29 cellular contexts compared by ENCODE assay signal in genomic region chr6:84269947-84270733, GRCh38. TPM values are rescaled to one million over a fixed set of nuclear protein-coding genes. Genes with fewer than 3 reads are reported as not detected.
DNase-seq lines count a peak whose midpoint lies in the region; ATAC-seq, FAIRE-seq and TF ChIP-seq lines count a peak whose summit lies in the region.
"Had no signal": no experiment of that assay in that cellular context is flagged by ENCODE, and none has a peak within 500 bp of the region (broad histone marks: within the 10 kb centered on the region; RNA-seq: fewer than 3 reads in every experiment).

No MANE protein-coding gene starts in this region.

- H3K36me3 ChIP-seq in GM23248 (ENCODE audit: low read depth) (no peaks in the 10 kb centered on the region), pancreas (no peaks in the 10 kb centered on the region), PC-3 (ENCODE audit: low read depth, low read length) (no peaks in the 10 kb centered on the region)
- H3K36me3 ChIP-seq: HAP-1, sigmoid colon had no signal

- in situ Hi-C loops in GM23248 (cut with MboI): no loop called here

- peaks cover 2% of the 10 kb centered on the region; the same call in 1 of the 2 replicates for H3K4me1 Mint-ChIP-seq in WTC11

- H2AFZ ChIP-seq in GM23248 (peak overlapping the region; percentile 10; the same call in 1 of the 2 replicates), PC-3 (ENCODE audit: low read length) (no peak overlapping the region)

- H3F3A ChIP-seq in GM23248 (ENCODE audit: insufficient read depth) (peaks cover 7% of the 10 kb centered on the region; the same call in 1 of the 2 replicates), PC-3 (ENCODE audit: low read length, unreplicated experiment) (no peaks in the 10 kb centered on the region)

- H3K9me2 ChIP-seq in GM23248 (ENCODE audit: insufficient read depth) (peaks cover 3% of the 10 kb centered on the region; the same call in 1 of the 2 replicates), PC-3 (replicated peaks; ENCODE audit: low read length) (no peaks in the 10 kb centered on the region)

- no peaks in the 10 kb centered on the region for H3K27me3 ChIP-seq in GM23248 (replicated peaks; ENCODE audit: insufficient read depth)
- no peaks in the 10 kb centered on the region for H3K27me3 ChIP-seq in pancreas
- H3K27me3 ChIP-seq in PC-3 (ENCODE audit: low read length): peaks cover 45% of the 10 kb centered on the region
- H3K27me3 ChIP-seq: sigmoid colon had no signal

- H3K27me3 Mint-ChIP-seq in WTC11 (ENCODE audit: low read depth): no peaks in the 10 kb centered on the region

- H3K27ac Mint-ChIP-seq in WTC11: no peak overlapping the region
- H3K27ac Mint-ChIP-seq: activated CD8-positive, alpha-beta T cell treated with anti-CD3 and anti-CD28 coated beads, Interleukin-2, amount 10 ng/mL, durations not matched to agents 7 days and 5 days; activated naive CD4-positive, alpha-beta T cell treated with anti-CD3 and anti-CD28 coated beads, Interleukin-2, amount 50 U/mL, for 72 hours; activated T-helper 2 cell treated with anti-CD3 and anti-CD28 coated beads, Interferon-gamma antibody, Interleukin-2, Interleukin-4, amounts not matched to agents 10 μg/mL and 5 μg/mL and 100 μg/mL, durations not matched to agents 14 hours and 24 hours and 36 hours had no signal

- H3K4me3 ChIP-seq in GM23248 (no peak overlapping the region), pancreas (no peak overlapping the region), PC-3 (ENCODE audit: low read length) (no peak overlapping the region)
- H3K4me3 ChIP-seq: HAP-1, sigmoid colon had no signal

- H3K9me3 ChIP-seq in GM23248 (ENCODE audit: low read depth): no peaks in the 10 kb centered on the region
- H3K9me3 ChIP-seq in pancreas: no peaks in the 10 kb centered on the region
- H3K9me3 ChIP-seq in PC-3 (ENCODE audit: low read length): no peaks in the 10 kb centered on the region
- H3K9me3 ChIP-seq: HAP-1, sigmoid colon had no signal

- H3K27ac ChIP-seq in GM23248: no peak overlapping the region
- no peak overlapping the region for H3K27ac ChIP-seq in pancreas
- H3K27ac ChIP-seq in PC-3 (ENCODE audit: low read length): no peak overlapping the region
- H3K27ac ChIP-seq: KMS-11, sigmoid colon had no signal

- no TSS peak for BruUV-seq in PC-3 (replicated peaks; lab: Mats Ljungman, UMichigan)

- ATAC-seq in WTC11 (no peak), left ventricle myocardium superior (peak; percentile 29), pancreas (peak; percentile 86 to 94 (median 92)), PC-3 (no peak), GM21360 (IDR thresholded peaks at IDR 0.05; ENCODE audit: unreplicated experiment) (no peak)
- ATAC-seq: activated CD8-positive, alpha-beta T cell treated with anti-CD3 and anti-CD28 coated beads, Interleukin-2, amount 10 ng/mL, durations not matched to agents 7 days and 5 days; activated naive CD4-positive, alpha-beta T cell treated with anti-CD3 and anti-CD28 coated beads, Interleukin-2, amount 50 U/mL, for 72 hours had no signal

- no peaks in the 10 kb centered on the region for H4K20me1 ChIP-seq in GM23248 (ENCODE audit: insufficient read depth)
- no peaks in the 10 kb centered on the region for H4K20me1 ChIP-seq in PC-3 (ENCODE audit: low read length)

- no peak overlapping the region for H3K9ac ChIP-seq in GM23248
- H3K9ac ChIP-seq in PC-3 (ENCODE audit: low read length): no peak overlapping the region
- H3K9ac ChIP-seq: KMS-11 had no signal

- peaks cover 7% of the 10 kb centered on the region for H3K4me1 ChIP-seq in GM23248 (ENCODE audit: insufficient read depth)
- peaks cover 0 to 12% (median 3%) of the 10 kb centered on the region in 3 donors for H3K4me1 ChIP-seq in pancreas
- H3K4me1 ChIP-seq in PC-3 (ENCODE audit: insufficient read depth, low read length): no peaks in the 10 kb centered on the region
- H3K4me1 ChIP-seq: HAP-1, sigmoid colon had no signal

- intact Hi-C loops in left ventricle myocardium superior (cut with micrococcal nuclease): no loop called here
- intact Hi-C loops in pancreas (cut with DNase I): no loop called here
- intact Hi-C loops in PC-3 (cut with micrococcal nuclease): no loop called here

- 15 to 25% methylated on average over 6 of the region's 6 CpGs for WGBS in GM23248 (ENCODE audit: low coverage in 1 of 2, low lambda C conversion rate in 2 of 2, missing lambda C conversion rate in 2 of 2), 2 experiments
- 8% methylated on average over 6 of the region's 6 CpGs for WGBS in pancreas, 2 donors

- H3K4me2 ChIP-seq in GM23248 (ENCODE audit: unreplicated experiment) (no peak overlapping the region), PC-3 (ENCODE audit: low read length) (no peak overlapping the region)
- H3K4me2 ChIP-seq: KMS-11 had no signal

- TF ChIP-seq CTCF in WTC11 (IDR thresholded peaks at IDR 0.05) (no peak), pancreas (IDR thresholded peaks at IDR 0.05) (no peak), PC-3 (conservative IDR thresholded peaks at IDR 0.05; ENCODE audit: low read depth, low read length) (no peak)

- H3K79me2 ChIP-seq in GM23248 (ENCODE audit: insufficient read depth) (no peaks in the 10 kb centered on the region), PC-3 (ENCODE audit: low read length) (no peaks in the 10 kb centered on the region)

- CTCF ChIA-PET in WTC11 (lab: Charles Lee) (no interaction called here), PC-3 (lab: Charles Lee) (no interaction called here)

- peak; percentile 8 for DNase-seq in GM23248
- no peak for DNase-seq in WTC11 (ENCODE audit: low spot score)
- DNase-seq in left ventricle myocardium superior: no peak
- peak in 1 of 6 donors; percentile 3 for DNase-seq in pancreas
- no peak for DNase-seq in NCI-H2107 (lab: John Stamatoyannopoulos, UW)
- no peak for DNase-seq in PC-3
- DNase-seq in COLO668 (lab: John Stamatoyannopoulos, UW; ENCODE audit: unreplicated experiment): no peak
- DNase-seq: activated CD8-positive, alpha-beta T cell treated with anti-CD3 and anti-CD28 coated beads, Interleukin-2, amount 10 ng/mL, durations not matched to agents 7 days and 5 days; anterior cingulate cortex; caudate nucleus; dermis blood vessel endothelial cell; DMS79 treated with DMSO at 0.1 percent for 48 hours; GF-D8; kidney; MM.1S; NCI-H1417; NCI-H2029 treated with DMSO at 0.1 percent for 48 hours; NCI-H345; NCI-H748 treated with DMSO at 0.1 percent for 48 hours; sigmoid colon; stimulated activated CD4-positive, alpha-beta T cell treated with anti-CD3 and anti-CD28 coated beads, Interleukin-15, amount 100 ng/mL, for 24 hours; stimulated activated naive CD4-positive, alpha-beta T cell treated with Interleukin-2 at 50 U/mL for 16 hours had no signal

- H3K36me3 Mint-ChIP-seq in WTC11: no peaks in the 10 kb centered on the region
- H3K36me3 Mint-ChIP-seq: activated naive CD4-positive, alpha-beta T cell treated with anti-CD3 and anti-CD28 coated beads, Interleukin-2, amount 50 U/mL, for 72 hours had no signal

- no peaks in the 10 kb centered on the region for H3K9me3 Mint-ChIP-seq in WTC11
- H3K9me3 Mint-ChIP-seq: activated naive CD4-positive, alpha-beta T cell treated with anti-CD3 and anti-CD28 coated beads, Interleukin-2, amount 50 U/mL, for 72 hours; activated T-helper 2 cell treated with anti-CD3 and anti-CD28 coated beads, Interferon-gamma antibody, Interleukin-2, Interleukin-4, amounts not matched to agents 10 μg/mL and 5 μg/mL and 100 μg/mL, durations not matched to agents 14 hours and 24 hours and 36 hours had no signal

- no peak overlapping the region for H3K4me3 Mint-ChIP-seq in WTC11
- H3K4me3 Mint-ChIP-seq: activated CD8-positive, alpha-beta T cell treated with anti-CD3 and anti-CD28 coated beads, Interleukin-2, amount 10 ng/mL, durations not matched to agents 7 days and 5 days had no signal

- FAIRE-seq in pancreas (lab: Jason Lieb, UNC): no peak
- FAIRE-seq: GM19239, TTC549 had no signal

- POLR2A ChIA-PET in WTC11 (lab: Charles Lee) (no interaction called here), PC-3 (lab: Charles Lee; ENCODE audit: unreplicated experiment) (no interaction called here)

TF ChIP-seq in WTC11, 78 proteins besides CTCF, POLR2A, EP300 and RAD21:
- TF ChIP-seq GABPB1 (CRISPR knock-in tag; IDR thresholded peaks at IDR 0.05) (peak; percentile 64), ELF4 (CRISPR knock-in tag; IDR thresholded peaks at IDR 0.05; ENCODE audit: low read depth) (no peak), TCF7 (CRISPR knock-in tag; IDR thresholded peaks at IDR 0.05; ENCODE audit: low read depth) (no peak), HMGXB4 (CRISPR knock-in tag; IDR thresholded peaks at IDR 0.05) (no peak)

RNA-seq across cellular contexts. Expression of gene CEP162, which starts 42.7 kb away (rescaled TPM):
- 2.4 and 3.0 TPM in 2 replicates for total RNA-seq in GM23248 (2014; rRNA removed; shearing (Covaris generic))
- polyA plus RNA-seq in GM23248 (2016; fragmentation: Nextera tagmentation; extraction: Ambion mirVana): 2.9 and 3.3 TPM in 2 replicates
- total RNA-seq in WTC11 (2021): 7.6 to 8.3 TPM (median 7.9 TPM) in 3 replicates
- total RNA-seq in left ventricle myocardium superior: 3.3 TPM
- total RNA-seq in pancreas: 1 to 10 TPM; 2.2 to 8.5 (median 4.7) TPM
- 1 to 10 TPM; 5.0 to 7.1 TPM for polyA plus RNA-seq in pancreas
- 1.7 and 2.3 TPM in 2 replicates for total RNA-seq in PC-3 (2014; rRNA removed)

Comparison
In these comparisons a context has a peak if more than half of its experiments do, and no peak if none do; other contexts are left out.
1. ATAC-seq: peak in left ventricle myocardium superior (single experiment) and pancreas (4 of 4); none in WTC11 (single experiment), PC-3 (single experiment) and GM21360 (single experiment).